In the genomic region with DNA sequence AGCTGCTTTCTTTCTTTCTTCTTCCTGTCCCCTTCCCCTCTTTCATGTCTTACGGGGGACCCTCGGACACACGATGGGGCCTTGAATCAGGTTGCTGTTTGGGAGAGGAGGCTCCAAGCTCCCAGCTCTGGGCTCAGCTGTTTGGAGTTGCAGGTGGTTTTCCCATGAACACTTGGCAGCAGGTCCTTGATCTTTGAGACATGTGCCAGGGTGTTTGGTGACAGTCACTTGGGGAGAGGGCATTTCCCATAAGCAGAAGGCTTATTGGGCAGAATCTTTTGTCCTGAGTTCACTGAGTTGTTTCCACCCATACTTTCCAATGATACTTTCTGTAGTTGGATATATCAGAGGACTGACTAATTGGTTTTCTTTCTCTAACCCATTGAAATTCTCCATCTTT, we compare ENCODE assay signal across 30 cellular contexts.
"Had no signal": no experiment of that assay in that cellular context is flagged by ENCODE, and none has a peak within 500 bp of the region (broad histone marks: within the 10 kb centered on the region; RNA-seq: fewer than 3 reads in every experiment).

No MANE protein-coding gene starts in this region.

- H3K27ac ChIP-seq: colonic mucosa, esophagus muscularis mucosa, foreskin keratinocyte, prostate gland, right lobe of liver, suprapubic skin, transverse colon, upper lobe of right lung, uterus had no signal

- H3K4me1 Mint-ChIP-seq: immature natural killer cell; mesothelial cell of epicardium; naive thymus-derived CD4-positive, alpha-beta T cell; stimulated activated naive CD8-positive, alpha-beta T cell treated with anti-CD3 and anti-CD28 coated beads, Interleukin-15, amount 100 ng/mL, for 72 hours had no signal

- H3K27me3 ChIP-seq: colonic mucosa, esophagus muscularis mucosa, foreskin keratinocyte, right lobe of liver, suprapubic skin, transverse colon, upper lobe of right lung, uterus had no signal

- H3K27me3 Mint-ChIP-seq: dendritic cell treated with granulocyte-macrophage colony-stimulating factor and Interleukin-4, amounts not matched to agents 40 ng/mL and 50 ng/mL, for 4 days; naive thymus-derived CD4-positive, alpha-beta T cell; stimulated activated naive CD8-positive, alpha-beta T cell treated with anti-CD3 and anti-CD28 coated beads, Interleukin-15, amount 100 ng/mL, for 72 hours had no signal

- H3K4me3 Mint-ChIP-seq: dendritic cell treated with granulocyte-macrophage colony-stimulating factor and Interleukin-4, amounts not matched to agents 40 ng/mL and 50 ng/mL, for 4 days; immature natural killer cell; mesothelial cell of epicardium; naive thymus-derived CD4-positive, alpha-beta T cell; nephron; stimulated activated naive CD8-positive, alpha-beta T cell treated with anti-CD3 and anti-CD28 coated beads, Interleukin-15, amount 100 ng/mL, for 72 hours had no signal

- DNase-seq: colonic mucosa; effector memory CD4-positive, alpha-beta T cell; foreskin keratinocyte; glutamatergic neuron; hypothalamus; immature natural killer cell; mesenchymal stem cell; mucosa of descending colon; naive thymus-derived CD4-positive, alpha-beta T cell; nucleus accumbens; right lobe of liver; stimulated activated CD4-positive, alpha-beta T cell treated with anti-CD3 and anti-CD28 coated beads, Interleukin-12 subunit alpha, Interleukin-12 subunit beta, amount 100 ng/mL, for 4 hours; stimulated activated CD4-positive, alpha-beta T cell treated with anti-CD3 and anti-CD28 coated beads, Interleukin-1b, Interleukin-23, amount 100 ng/mL, for 48 hours; stimulated activated CD4-positive, alpha-beta T cell treated with anti-CD3 and anti-CD28 coated beads, Interleukin-4, amount 100 ng/mL, for 1 hour; stimulated activated CD8-positive, alpha-beta memory T cell treated with anti-CD3 and anti-CD28 coated beads, Interleukin-4, amount 100 ng/mL, for 48 hours; stimulated activated naive CD4-positive, alpha-beta T cell; stimulated activated naive CD8-positive, alpha-beta T cell treated with anti-CD3 and anti-CD28 coated beads, Interleukin-15, amount 100 ng/mL, for 72 hours; transverse colon; upper lobe of right lung; uterus had no signal

- H3K4me3 ChIP-seq: colonic mucosa, esophagus muscularis mucosa, mucosa of descending colon, prostate gland, right lobe of liver, smooth muscle cell, suprapubic skin, transverse colon, upper lobe of right lung, uterus had no signal

- H3K36me3 ChIP-seq: colonic mucosa, prostate gland, uterus had no signal

- H3K9me3 ChIP-seq: colonic mucosa, esophagus muscularis mucosa, mucosa of descending colon, prostate gland, right lobe of liver, suprapubic skin, transverse colon, upper lobe of right lung, uterus had no signal

- H3K27ac Mint-ChIP-seq: dendritic cell treated with granulocyte-macrophage colony-stimulating factor and Interleukin-4, amounts not matched to agents 40 ng/mL and 50 ng/mL, for 4 days; immature natural killer cell; mesothelial cell of epicardium; naive thymus-derived CD4-positive, alpha-beta T cell; nephron had no signal

- H3K9me3 Mint-ChIP-seq: dendritic cell treated with granulocyte-macrophage colony-stimulating factor and Interleukin-4, amounts not matched to agents 40 ng/mL and 50 ng/mL, for 4 days; immature natural killer cell; mesothelial cell of epicardium; naive thymus-derived CD4-positive, alpha-beta T cell; nephron; stimulated activated naive CD8-positive, alpha-beta T cell treated with anti-CD3 and anti-CD28 coated beads, Interleukin-15, amount 100 ng/mL, for 72 hours had no signal

- ATAC-seq: foreskin keratinocyte; left lobe of liver; mucosa of descending colon; naive thymus-derived CD4-positive, alpha-beta T cell; right lobe of liver; stimulated activated naive CD8-positive, alpha-beta T cell treated with anti-CD3 and anti-CD28 coated beads, Interleukin-15, amount 100 ng/mL, for 72 hours; upper lobe of right lung had no signal

- H3K4me1 ChIP-seq: colonic mucosa, esophagus muscularis mucosa, foreskin keratinocyte, prostate gland, right lobe of liver, suprapubic skin, transverse colon, upper lobe of right lung, uterus had no signal

- FAIRE-seq: endothelial cell of umbilical vein, keratinocyte had no signal

- H3K4me2 ChIP-seq: smooth muscle cell had no signal
